10 cellular contexts compared by ENCODE assay signal in genomic region chr17:41308918-41309359, GRCh38. TPM values are rescaled to one million over a fixed set of nuclear protein-coding genes. Genes with fewer than 3 reads are reported as not detected.
DNase-seq lines count a peak whose midpoint lies in the region; ATAC-seq, FAIRE-seq and TF ChIP-seq lines count a peak whose summit lies in the region.
"Had no signal": no experiment of that assay in that cellular context is flagged by ENCODE, and none has a peak within 500 bp of the region (broad histone marks: within the 10 kb centered on the region; RNA-seq: fewer than 3 reads in every experiment).

TSS of gene KRTAP16-1 (minus strand) at chr17:41309309. CDS start at chr17:41309253, 56 bp downstream.

- ATAC-seq in HG02943 (IDR thresholded peaks at IDR 0.05; ENCODE audit: low read depth, unreplicated experiment) (peak; percentile 31), GM12878 (peak; percentile 61), HG03354 (IDR thresholded peaks at IDR 0.05; ENCODE audit: poor library complexity, severe bottlenecking, unreplicated experiment) (no peak), HG03378 (IDR thresholded peaks at IDR 0.05; ENCODE audit: unreplicated experiment) (no peak)

- H3K79me2 ChIP-seq in GM12878 (ENCODE audit: control insufficient read depth, insufficient read depth, low read length) = no peaks in the 10 kb centered on the region

- H3K36me3 ChIP-seq in GM12878 (ENCODE audit: control insufficient read depth in 2 of 2, insufficient read depth in 2 of 2, low read length in 1 of 2) = no peaks in the 10 kb centered on the region
- H3K36me3 ChIP-seq in kidney (ENCODE audit: control insufficient read depth in 1 of 2, insufficient read depth in 2 of 2, low read length in 2 of 2) = no peaks in the 10 kb centered on the region

- H3K4me3 ChIP-seq in GM12878 = no peak within 1 kb of the TSS
- no peak within 1 kb of the TSS for H3K4me3 ChIP-seq in kidney (ENCODE audit: low read length in 2 of 2)

- RAD21 ChIA-PET in GM12878 (lab: Charles Lee; ENCODE audit: unreplicated experiment) = no interaction called here

- peaks cover 3 to 4% of the 10 kb centered on the region in 2 experiments; a peak in 2 of 4 replicates for H3K27me3 ChIP-seq in GM12878 (replicated peaks in 1 of 2; ENCODE audit: control insufficient read depth in 2 of 2, insufficient read depth in 2 of 2, low read length in 1 of 2)

- no peaks in the 10 kb centered on the region; the same call in 1 of the 2 replicates for H3K4me1 ChIP-seq in GM12878 (ENCODE audit: control insufficient read depth, insufficient read depth, low read length)
- H3K4me1 ChIP-seq in kidney (ENCODE audit: control insufficient read depth in 1 of 2, insufficient read depth in 1 of 2, low read depth in 1 of 2, low read length in 2 of 2) = peaks cover 0 to 2% of the 10 kb centered on the region in 2 donors

- TF ChIP-seq CTCF in GM12878 (IDR thresholded peaks at IDR 0.05 in 2 of 3, conservative IDR thresholded peaks at IDR 0.05 in 1 of 3; ENCODE audit: control insufficient read depth in 2 of 3, extremely low read depth in 1 of 3, insufficient read depth in 1 of 3, low read depth in 3 of 3, low read length in 3 of 3) = no peak
- TF ChIP-seq CTCF in kidney (IDR thresholded peaks at IDR 0.05; ENCODE audit: borderline replicate concordance, extremely low read depth, insufficient read depth) = no peak

- POLR2A ChIA-PET in GM12878 (lab: Charles Lee) = no interaction called here

- H3K9ac ChIP-seq in GM12878 (ENCODE audit: control insufficient read depth, insufficient read depth, low read length) (no peak within 1 kb of the TSS), kidney (ENCODE audit: low read length in 2 of 2) (no peak within 1 kb of the TSS)

- no peaks in the 10 kb centered on the region; the same call in 2 of the 3 replicates for H3K9me3 ChIP-seq in GM12878 (replicated peaks; ENCODE audit: control insufficient read depth, insufficient read depth, low read length)
- no peaks in the 10 kb centered on the region for H3K9me3 ChIP-seq in kidney (ENCODE audit: control insufficient read depth in 1 of 2, low read length in 2 of 2)

- no TSS peak for BruUV-seq in GM12878 (replicated peaks; lab: Mats Ljungman, UMichigan)

- in situ Hi-C loops in GM12878 (cut with MboI) = no loop called here
- in situ Hi-C loops in KBM-7 (cut with MboI; ENCODE audit: low pct_unique_long_range_greater_than_20kb, low sequenced_read_pairs) = loop anchor here (25.0 kb wide), 1 partner anchor 397 kb away; no protein-coding TSS in a partner anchor

- intact Hi-C loops in GM12878 (cut with micrococcal nuclease; ENCODE audit: unreplicated experiment) = no loop called here
- intact Hi-C loops in kidney (cut with DNase I) = no loop called here

- H3K27ac ChIP-seq in GM12878 (ENCODE audit: control insufficient read depth, insufficient read depth) (no peak within 1 kb of the TSS), kidney (ENCODE audit: low read depth in 2 of 2, low read length in 2 of 2) (no peak within 1 kb of the TSS)

- 27% methylated on average over 7 of the region's 7 CpGs for WGBS in GM12878 (ENCODE audit: insufficient coverage, insufficient replicate concordance, low lambda C conversion rate, missing lambda C conversion rate)

- SMC1A ChIA-PET in GM12878 (lab: Charles Lee; ENCODE audit: uncharacterized antibody, unreplicated experiment) = interaction anchor here (2.3 kb wide), 1 partner anchor 13 kb away, joined by 6 read pairs; no protein-coding TSS in a partner anchor

- peak; percentile 11 for DNase-seq in activated CD4-positive, CD25-positive, alpha-beta regulatory T cell treated with anti-CD3 and anti-CD28 coated beads, Interleukin-2, amount 50 U/mL, for 16 hours (ENCODE audit: low read depth, low spot score)
- DNase-seq in GM12878 (ENCODE audit: low read depth, low spot score) (no peak), KBM-7 (no peak), kidney (no peak)
- peak; percentile 19 for DNase-seq in stimulated activated CD8-positive, alpha-beta memory T cell treated with anti-CD3 and anti-CD28 coated beads, Interleukin-12 subunit alpha, Interleukin-12 subunit beta, amount 100 ng/mL, for 1 hour (ENCODE audit: low read depth)
- DNase-seq: NCI-H1105 had no signal

- peak within 1 kb of the TSS; percentile 24; the same call in 1 of the 2 replicates for H2AFZ ChIP-seq in GM12878 (ENCODE audit: control insufficient read depth, low read depth, low read length)

- FAIRE-seq in GM12878 (lab: Jason Lieb, UNC) = no peak
- FAIRE-seq in kidney (lab: Jason Lieb, UNC) = no peak

- TF ChIP-seq POLR2A in GM12878 (IDR thresholded peaks at IDR 0.05; ENCODE audit: low read depth, low read length) = no peak

- H4K20me1 ChIP-seq in GM12878 (ENCODE audit: control insufficient read depth, insufficient read depth) = no peaks in the 10 kb centered on the region

- CTCF ChIA-PET in GM12878 (lab: Yijun Ruan, JAX) = interaction anchor here (0.9 to 1.0 kb wide), 2 partner anchors 21 to 181 kb away, joined by 3 read pairs; partner anchors contain the start of gene KRT36

- no peak for TF ChIP-seq EP300 in GM12878 (IDR thresholded peaks at IDR 0.05; ENCODE audit: borderline replicate concordance in 1 of 2, control insufficient read depth in 1 of 2, low read depth in 2 of 2, low read length in 2 of 2)

- H3K4me2 ChIP-seq in GM12878 (ENCODE audit: control insufficient read depth, insufficient read depth) = no peak within 1 kb of the TSS

- no peak for TF ChIP-seq RAD21 in GM12878 (IDR thresholded peaks at IDR 0.05; ENCODE audit: insufficient read depth, low read depth, low read length)

TF ChIP-seq in GM12878, 131 proteins besides CTCF, POLR2A, EP300 and RAD21 (continues in another document):
- TF ChIP-seq POLR2AphosphoS2 (IDR thresholded peaks at IDR 0.05; ENCODE audit: low read depth, low read length) (no peak), NFYA (IDR thresholded peaks at IDR 0.05; ENCODE audit: borderline replicate concordance, low read depth, low read length) (no peak), E4F1 (IDR thresholded peaks at IDR 0.05; ENCODE audit: borderline replicate concordance, partially characterized antibody) (no peak), BACH1 (IDR thresholded peaks at IDR 0.05; ENCODE audit: borderline replicate concordance) (no peak), E2F4 (IDR thresholded peaks at IDR 0.05; ENCODE audit: low read depth, low read length) (no peak), MYC (IDR thresholded peaks at IDR 0.05; ENCODE audit: insufficient read depth, insufficient read length, insufficient replicate concordance, low read length, severe bottlenecking) (no peak), EZH2 (IDR thresholded peaks at IDR 0.05; ENCODE audit: borderline replicate concordance, control insufficient read depth, low read depth, low read length) (no peak), ZSCAN29 (IDR thresholded peaks at IDR 0.05) (no peak)

RNA-seq across cellular contexts. Expression of gene KRTAP16-1, which starts in this region (rescaled TPM):
- total RNA-seq in GM12878 (2013; cell fraction: nucleolus; rRNA removed) = not detected in 2 replicates
- total RNA-seq in GM12878 (2014; rRNA removed) (not detected in 2 replicates), GM12878 (2014; rRNA removed; fragmentation: Illumina TruSeq; extraction: Trizol) (not detected in 2 replicates), GM12878 (2021) (not detected in 2 replicates), kidney (not detected)
- polyA plus RNA-seq in GM12878 (2011; ENCODE audit: low read depth) = not detected
- polyA plus RNA-seq in GM12878 (2011; rRNA removed) (0.16 and 0.23 TPM in 2 replicates), GM12878 (2014; fragmentation: Illumina TruSeq; extraction: Trizol) (not detected in 2 replicates), GM12878 (2014; fragmentation: Nextera tagmentation; extraction: Ambion mirVana) (not detected), GM12878 (2014; rRNA removed) (not detected in 2 replicates), GM12878 (2016; fragmentation: Nextera tagmentation; extraction: Ambion mirVana) (not detected), kidney (ENCODE audit: insufficient read depth, low read depth, low replicate concordance) (not detected)
- 0.17 and 0.25 TPM in 2 replicates for polyA plus RNA-seq in GM12878 (2011; cell fraction: cytosol; rRNA removed)
- 5.1 and 6.0 TPM in 2 replicates for polyA plus RNA-seq in GM12878 (2011; cell fraction: nucleus; rRNA removed)
- not detected in 2 replicates for polyA plus RNA-seq in GM12878 (2012)
- polyA minus RNA-seq in GM12878 (2011; rRNA and poly(A)+ RNA removed) = 1.6 and 1.7 TPM in 2 replicates
- not detected in 2 replicates for polyA minus RNA-seq in GM12878 (2011; cell fraction: cytosol; rRNA and poly(A)+ RNA removed)
- polyA minus RNA-seq in GM12878 (2011; cell fraction: nucleus; rRNA and poly(A)+ RNA removed) = 0.97 and 2.2 TPM in 2 replicates
- total RNA-seq: mesothelial cell of epicardium had no signal

Comparison
In these comparisons a context has a peak if more than half of its experiments do, and no peak if none do; other contexts are left out.
1. ATAC-seq: peak in HG02943 (single experiment) and GM12878 (single experiment); none in HG03354 (single experiment) and HG03378 (single experiment).
2. DNase-seq: peak in activated CD4-positive, CD25-positive, alpha-beta regulatory T cell treated with anti-CD3 and anti-CD28 coated beads, Interleukin-2, amount 50 U/mL, for 16 hours (single experiment) and stimulated activated CD8-positive, alpha-beta memory T cell treated with anti-CD3 and anti-CD28 coated beads, Interleukin-12 subunit alpha, Interleukin-12 subunit beta, amount 100 ng/mL, for 1 hour (single experiment); none in GM12878 (single experiment), KBM-7 (single experiment) and kidney (single experiment).